1 cellular context compared by ENCODE assay signal in genomic region chr1:228150458-228151169, GRCh38.
TF ChIP-seq lines count a peak whose summit lies in the region.

No MANE protein-coding gene starts in this region.

TF ChIP-seq in HepG2, 621 proteins besides CTCF, POLR2A, EP300 and RAD21 (continued from another document and continues in another):
- no peak for TF ChIP-seq ZNF766 (CRISPR knock-in tag; IDR thresholded peaks at IDR 0.05; ENCODE audit: borderline replicate concordance)
- no peak for TF ChIP-seq ZNF547 (CRISPR knock-in tag; IDR thresholded peaks at IDR 0.05)
- no peak for TF ChIP-seq ZFP90 (CRISPR knock-in tag; IDR thresholded peaks at IDR 0.05; ENCODE audit: borderline replicate concordance)
- TF ChIP-seq AHR (CRISPR knock-in tag; IDR thresholded peaks at IDR 0.05), result no peak
- no peak for TF ChIP-seq ZNF264 (CRISPR knock-in tag; IDR thresholded peaks at IDR 0.05)
- TF ChIP-seq ZFAT (CRISPR knock-in tag; conservative IDR thresholded peaks at IDR 0.05), result no peak
- no peak for TF ChIP-seq MED8 (CRISPR knock-in tag; IDR thresholded peaks at IDR 0.05; ENCODE audit: insufficient replicate concordance)
- no peak for TF ChIP-seq THAP9 (CRISPR knock-in tag; IDR thresholded peaks at IDR 0.05; ENCODE audit: borderline replicate concordance)
- no peak for TF ChIP-seq KDM5B (CRISPR knock-in tag; IDR thresholded peaks at IDR 0.05; ENCODE audit: borderline replicate concordance)
- no peak for TF ChIP-seq LRRFIP1 (CRISPR knock-in tag; conservative IDR thresholded peaks at IDR 0.05)
- no peak for TF ChIP-seq PHF20 (CRISPR knock-in tag; IDR thresholded peaks at IDR 0.05)
- no peak for TF ChIP-seq ZNF576 (CRISPR knock-in tag; IDR thresholded peaks at IDR 0.05)
- TF ChIP-seq PAXIP1 (CRISPR knock-in tag; conservative IDR thresholded peaks at IDR 0.05), result peak; percentile 75
- TF ChIP-seq ZBTB39 (CRISPR knock-in tag; IDR thresholded peaks at IDR 0.05), result no peak
- TF ChIP-seq JDP2 (CRISPR knock-in tag; IDR thresholded peaks at IDR 0.05; ENCODE audit: borderline replicate concordance), result no peak
- TF ChIP-seq ZXDC (CRISPR knock-in tag; IDR thresholded peaks at IDR 0.05), result no peak
- no peak for TF ChIP-seq ZNF839 (CRISPR knock-in tag; IDR thresholded peaks at IDR 0.05; ENCODE audit: borderline replicate concordance)
- TF ChIP-seq XBP1 (CRISPR knock-in tag; IDR thresholded peaks at IDR 0.05), result no peak
- no peak for TF ChIP-seq GABPA (IDR thresholded peaks at IDR 0.05; ENCODE audit: low read depth, low read length)
- no peak for TF ChIP-seq GABPA (CRISPR knock-in tag; IDR thresholded peaks at IDR 0.05; ENCODE audit: low read depth)
- TF ChIP-seq ZNF503 (CRISPR knock-in tag; IDR thresholded peaks at IDR 0.05), result no peak
- no peak for TF ChIP-seq STAG1 (CRISPR knock-in tag; IDR thresholded peaks at IDR 0.05)
- TF ChIP-seq ZNF382 (CRISPR knock-in tag; IDR thresholded peaks at IDR 0.05; ENCODE audit: borderline replicate concordance), result no peak
- no peak for TF ChIP-seq AHDC1 (CRISPR knock-in tag; IDR thresholded peaks at IDR 0.05; ENCODE audit: borderline replicate concordance)
- TF ChIP-seq MAFK (conservative IDR thresholded peaks at IDR 0.05 in 1 of 2, IDR thresholded peaks at IDR 0.05 in 1 of 2; ENCODE audit: low read length in 2 of 2), result no peak
- no peak for TF ChIP-seq ZNF562 (CRISPR knock-in tag; IDR thresholded peaks at IDR 0.05; ENCODE audit: borderline replicate concordance)
- no peak for TF ChIP-seq ZFP41 (CRISPR knock-in tag; IDR thresholded peaks at IDR 0.05; ENCODE audit: borderline replicate concordance)
- TF ChIP-seq KDM6A (CRISPR knock-in tag; IDR thresholded peaks at IDR 0.05; ENCODE audit: low read depth), result no peak
- no peak for TF ChIP-seq MAF1 (CRISPR knock-in tag; IDR thresholded peaks at IDR 0.05; ENCODE audit: borderline replicate concordance)
- no peak for TF ChIP-seq BCL6 (CRISPR knock-in tag; IDR thresholded peaks at IDR 0.05)
- no peak for TF ChIP-seq ZNF232 (CRISPR knock-in tag; IDR thresholded peaks at IDR 0.05; ENCODE audit: borderline replicate concordance)
- TF ChIP-seq U2AF1 (optimal IDR thresholded peaks at IDR 0.05; ENCODE audit: low read depth, low read length), result no peak
- TF ChIP-seq ZNF138 (CRISPR knock-in tag; IDR thresholded peaks at IDR 0.05; ENCODE audit: low read depth), result no peak
- TF ChIP-seq SIN3A (IDR thresholded peaks at IDR 0.05; ENCODE audit: borderline replicate concordance, low read depth, low read length), result no peak
